1 cellular context compared by ENCODE assay signal in the genomic region with DNA sequence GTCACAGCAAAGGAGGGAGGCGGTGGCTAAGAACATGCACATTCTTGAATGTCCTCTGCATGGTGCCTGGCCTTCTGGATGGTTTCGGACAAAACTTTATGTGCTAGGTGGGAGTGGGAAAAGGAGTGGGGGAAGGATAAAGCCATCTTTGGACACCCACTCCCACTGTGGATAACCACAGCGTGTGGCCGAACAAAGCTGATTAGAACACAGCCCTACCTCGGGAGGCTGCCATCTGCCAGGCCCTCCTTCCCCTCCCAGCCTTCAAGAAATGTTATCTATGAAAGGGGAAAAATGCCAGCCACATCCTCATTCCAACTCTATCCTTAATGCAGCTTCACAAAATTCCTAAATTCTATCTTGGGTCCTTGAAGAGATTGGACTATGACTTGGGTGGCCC.
TF ChIP-seq lines count a peak whose summit lies in the region.

No MANE protein-coding gene starts in this region.

TF ChIP-seq in GM23338, 12 proteins besides CTCF, POLR2A, EP300 and RAD21 (continued from another document):
- TF ChIP-seq, protein P1, sequence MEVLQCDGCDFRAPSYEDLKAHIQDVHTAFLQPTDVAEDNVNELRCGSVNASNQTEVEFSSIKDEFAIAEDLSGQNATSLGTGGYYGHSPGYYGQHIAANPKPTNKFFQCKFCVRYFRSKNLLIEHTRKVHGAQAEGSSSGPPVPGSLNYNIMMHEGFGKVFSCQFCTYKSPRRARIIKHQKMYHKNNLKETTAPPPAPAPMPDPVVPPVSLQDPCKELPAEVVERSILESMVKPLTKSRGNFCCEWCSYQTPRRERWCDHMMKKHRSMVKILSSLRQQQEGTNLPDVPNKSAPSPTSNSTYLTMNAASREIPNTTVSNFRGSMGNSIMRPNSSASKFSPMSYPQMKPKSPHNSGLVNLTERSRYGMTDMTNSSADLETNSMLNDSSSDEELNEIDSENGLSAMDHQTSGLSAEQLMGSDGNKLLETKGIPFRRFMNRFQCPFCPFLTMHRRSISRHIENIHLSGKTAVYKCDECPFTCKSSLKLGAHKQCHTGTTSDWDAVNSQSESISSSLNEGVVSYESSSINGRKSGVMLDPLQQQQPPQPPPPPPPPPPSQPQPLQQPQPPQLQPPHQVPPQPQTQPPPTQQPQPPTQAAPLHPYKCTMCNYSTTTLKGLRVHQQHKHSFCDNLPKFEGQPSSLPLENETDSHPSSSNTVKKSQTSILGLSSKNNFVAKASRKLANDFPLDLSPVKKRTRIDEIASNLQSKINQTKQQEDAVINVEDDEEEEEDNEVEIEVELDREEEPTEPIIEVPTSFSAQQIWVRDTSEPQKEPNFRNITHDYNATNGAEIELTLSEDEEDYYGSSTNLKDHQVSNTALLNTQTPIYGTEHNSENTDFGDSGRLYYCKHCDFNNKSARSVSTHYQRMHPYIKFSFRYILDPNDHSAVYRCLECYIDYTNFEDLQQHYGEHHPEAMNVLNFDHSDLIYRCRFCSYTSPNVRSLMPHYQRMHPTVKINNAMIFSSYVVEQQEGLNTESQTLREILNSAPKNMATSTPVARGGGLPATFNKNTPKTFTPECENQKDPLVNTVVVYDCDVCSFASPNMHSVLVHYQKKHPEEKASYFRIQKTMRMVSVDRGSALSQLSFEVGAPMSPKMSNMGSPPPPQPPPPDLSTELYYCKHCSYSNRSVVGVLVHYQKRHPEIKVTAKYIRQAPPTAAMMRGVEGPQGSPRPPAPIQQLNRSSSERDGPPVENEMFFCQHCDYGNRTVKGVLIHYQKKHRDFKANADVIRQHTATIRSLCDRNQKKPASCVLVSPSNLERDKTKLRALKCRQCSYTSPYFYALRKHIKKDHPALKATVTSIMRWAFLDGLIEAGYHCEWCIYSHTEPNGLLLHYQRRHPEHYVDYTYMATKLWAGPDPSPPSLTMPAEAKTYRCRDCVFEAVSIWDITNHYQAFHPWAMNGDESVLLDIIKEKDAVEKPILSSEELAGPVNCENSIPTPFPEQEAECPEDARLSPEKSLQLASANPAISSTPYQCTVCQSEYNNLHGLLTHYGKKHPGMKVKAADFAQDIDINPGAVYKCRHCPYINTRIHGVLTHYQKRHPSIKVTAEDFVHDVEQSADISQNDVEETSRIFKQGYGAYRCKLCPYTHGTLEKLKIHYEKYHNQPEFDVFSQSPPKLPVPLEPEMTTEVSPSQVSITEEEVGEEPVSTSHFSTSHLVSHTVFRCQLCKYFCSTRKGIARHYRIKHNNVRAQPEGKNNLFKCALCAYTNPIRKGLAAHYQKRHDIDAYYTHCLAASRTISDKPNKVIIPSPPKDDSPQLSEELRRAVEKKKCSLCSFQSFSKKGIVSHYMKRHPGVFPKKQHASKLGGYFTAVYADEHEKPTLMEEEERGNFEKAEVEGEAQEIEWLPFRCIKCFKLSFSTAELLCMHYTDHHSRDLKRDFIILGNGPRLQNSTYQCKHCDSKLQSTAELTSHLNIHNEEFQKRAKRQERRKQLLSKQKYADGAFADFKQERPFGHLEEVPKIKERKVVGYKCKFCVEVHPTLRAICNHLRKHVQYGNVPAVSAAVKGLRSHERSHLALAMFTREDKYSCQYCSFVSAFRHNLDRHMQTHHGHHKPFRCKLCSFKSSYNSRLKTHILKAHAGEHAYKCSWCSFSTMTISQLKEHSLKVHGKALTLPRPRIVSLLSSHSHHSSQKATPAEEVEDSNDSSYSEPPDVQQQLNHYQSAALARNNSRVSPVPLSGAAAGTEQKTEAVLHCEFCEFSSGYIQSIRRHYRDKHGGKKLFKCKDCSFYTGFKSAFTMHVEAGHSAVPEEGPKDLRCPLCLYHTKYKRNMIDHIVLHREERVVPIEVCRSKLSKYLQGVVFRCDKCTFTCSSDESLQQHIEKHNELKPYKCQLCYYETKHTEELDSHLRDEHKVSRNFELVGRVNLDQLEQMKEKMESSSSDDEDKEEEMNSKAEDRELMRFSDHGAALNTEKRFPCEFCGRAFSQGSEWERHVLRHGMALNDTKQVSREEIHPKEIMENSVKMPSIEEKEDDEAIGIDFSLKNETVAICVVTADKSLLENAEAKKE (CRISPR knock-in tag; IDR thresholded peaks at IDR 0.05), result no peak
- TF ChIP-seq ZNF331 (CRISPR knock-in tag; IDR thresholded peaks at IDR 0.05; ENCODE audit: low read depth) (no peak), JUNB (IDR thresholded peaks at IDR 0.05; ENCODE audit: unreplicated experiment) (no peak), EZH2phosphoT487 (IDR thresholded peaks at IDR 0.05; ENCODE audit: unreplicated experiment) (no peak), CREB1 (CRISPR knock-in tag; IDR thresholded peaks at IDR 0.05; ENCODE audit: low read depth) (no peak), REST (IDR thresholded peaks at IDR 0.05; ENCODE audit: unreplicated experiment) (no peak), STAT1 (IDR thresholded peaks at IDR 0.05; ENCODE audit: unreplicated experiment) (no peak), NANOG (IDR thresholded peaks at IDR 0.05; ENCODE audit: borderline replicate concordance) (no peak)
